27 cellular contexts compared by ENCODE assay signal in the genomic region with DNA sequence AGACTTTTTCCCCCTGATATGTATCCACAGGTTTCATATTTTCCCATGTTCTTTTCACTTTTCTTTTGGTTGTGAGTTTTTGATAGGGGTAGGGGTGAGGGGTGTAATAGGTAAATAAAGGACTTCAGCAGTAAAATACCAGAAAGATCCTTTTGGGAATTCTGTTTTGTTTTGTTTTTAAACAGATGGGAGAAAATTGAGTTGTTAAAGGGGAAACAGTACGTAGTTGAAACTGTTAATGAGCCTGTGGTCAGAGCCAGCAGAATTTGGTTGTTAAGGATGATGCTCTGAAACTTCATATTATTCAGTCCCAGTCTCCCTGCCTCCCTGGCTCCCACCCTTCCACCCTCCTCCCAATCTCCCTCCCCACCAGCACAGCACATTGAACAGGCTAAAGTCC.
"Had no signal": no experiment of that assay in that cellular context is flagged by ENCODE, and none has a peak within 500 bp of the region (broad histone marks: within the 10 kb centered on the region; RNA-seq: fewer than 3 reads in every experiment).

No MANE protein-coding gene starts in this region.

- H3K9me3 ChIP-seq: SJCRH30 had no signal

- H3K4me1 Mint-ChIP-seq: activated CD4-positive, alpha-beta T cell treated with anti-CD3 and anti-CD28 coated beads, Interleukin-2, amount 10 ng/mL, durations not matched to agents 24 days and 14 days; activated T-helper 17 cell treated with anti-CD3 and anti-CD28 coated beads, Interleukin-2, amount 50 U/mL, for 72 hours; central memory CD8-positive, alpha-beta T cell had no signal

- DNase-seq: activated CD4-positive, alpha-beta T cell treated with anti-CD3 and anti-CD28 coated beads, Interleukin-2, amount 10 ng/mL, durations not matched to agents 24 days and 14 days; activated CD4-positive, alpha-beta T cell treated with anti-CD3 and anti-CD28 coated beads, Interleukin-2, amount 50 U/mL, for 4 hours; activated CD4-positive, CD25-positive, alpha-beta regulatory T cell; activated CD8-positive, alpha-beta T cell treated with anti-CD3 and anti-CD28 coated beads for 36 hours; activated effector memory CD4-positive, alpha-beta T cell treated with anti-CD3 and anti-CD28 coated beads, Interleukin-2, amount 50 U/mL, for 16 hours; activated naive CD4-positive, alpha-beta T cell; activated naive CD4-positive, alpha-beta T cell treated with anti-CD3 and anti-CD28 coated beads, Interleukin-2, amount 50 U/mL, for 16 hours; activated naive CD8-positive, alpha-beta T cell treated with anti-CD3 and anti-CD28 coated beads for 36 hours; activated T-cell treated with anti-CD3 and anti-CD28 coated beads, Interleukin-2, amount 50 U/mL, for 1 hour; activated T-cell treated with anti-CD3 and anti-CD28 coated beads, Interleukin-2, amount 50 U/mL, for 72 hours; amniotic stem cell; aorta; NCI-H1105; NCI-H1417 treated with DMSO at 0.1 percent for 48 hours; NCI-H187 treated with DMSO at 0.1 percent for 48 hours; NCI-H2081; NCI-H345; NCI-H524 treated with DMSO at 0.1 percent for 48 hours; SHP77; SJCRH30; T1000; WERI-Rb-1 had no signal

- ATAC-seq: activated CD8-positive, alpha-beta T cell treated with anti-CD3 and anti-CD28 coated beads for 36 hours; activated T-cell treated with anti-CD3 and anti-CD28 coated beads, Interleukin-2, amount 50 U/mL, for 72 hours; activated T-helper 17 cell treated with anti-CD3 and anti-CD28 coated beads, Interleukin-2, amount 50 U/mL, for 72 hours; Panc1 had no signal

- H3K36me3 Mint-ChIP-seq: activated naive CD8-positive, alpha-beta T cell treated with anti-CD3 and anti-CD28 coated beads for 36 hours had no signal

- H3K9me3 Mint-ChIP-seq: activated CD4-positive, alpha-beta T cell treated with anti-CD3 and anti-CD28 coated beads, Interleukin-2, amount 10 ng/mL, durations not matched to agents 24 days and 14 days; activated CD8-positive, alpha-beta T cell treated with anti-CD3 and anti-CD28 coated beads for 36 hours; activated naive CD8-positive, alpha-beta T cell treated with anti-CD3 and anti-CD28 coated beads for 36 hours; activated T-cell treated with anti-CD3 and anti-CD28 coated beads, Interleukin-2, amount 50 U/mL, for 72 hours; activated T-helper 17 cell treated with anti-CD3 and anti-CD28 coated beads, Interleukin-2, amount 50 U/mL, for 72 hours; central memory CD8-positive, alpha-beta T cell had no signal

- H3K4me3 Mint-ChIP-seq: activated CD4-positive, alpha-beta T cell treated with anti-CD3 and anti-CD28 coated beads, Interleukin-2, amount 10 ng/mL, durations not matched to agents 24 days and 14 days; activated CD8-positive, alpha-beta T cell treated with anti-CD3 and anti-CD28 coated beads for 36 hours; activated naive CD8-positive, alpha-beta T cell treated with anti-CD3 and anti-CD28 coated beads for 36 hours; activated T-cell treated with anti-CD3 and anti-CD28 coated beads, Interleukin-2, amount 50 U/mL, for 72 hours; activated T-helper 17 cell treated with anti-CD3 and anti-CD28 coated beads, Interleukin-2, amount 50 U/mL, for 72 hours; central memory CD8-positive, alpha-beta T cell had no signal

- H3K27me3 ChIP-seq: cardiac muscle cell, SJCRH30 had no signal

- H3K36me3 ChIP-seq: cardiac muscle cell, SJCRH30, WERI-Rb-1 had no signal

- H3K27ac ChIP-seq: cardiac muscle cell, SJCRH30, SK-N-MC, WERI-Rb-1 had no signal

- H3K4me3 ChIP-seq: cardiac muscle cell, SJCRH30, SK-N-MC had no signal

- H3K27ac Mint-ChIP-seq: activated CD4-positive, alpha-beta T cell treated with anti-CD3 and anti-CD28 coated beads, Interleukin-2, amount 10 ng/mL, durations not matched to agents 24 days and 14 days; activated CD8-positive, alpha-beta T cell treated with anti-CD3 and anti-CD28 coated beads for 36 hours; activated naive CD8-positive, alpha-beta T cell treated with anti-CD3 and anti-CD28 coated beads for 36 hours; activated T-cell treated with anti-CD3 and anti-CD28 coated beads, Interleukin-2, amount 50 U/mL, for 72 hours; activated T-helper 17 cell treated with anti-CD3 and anti-CD28 coated beads, Interleukin-2, amount 50 U/mL, for 72 hours had no signal
